14 cellular contexts compared by ENCODE assay signal in the genomic region with DNA sequence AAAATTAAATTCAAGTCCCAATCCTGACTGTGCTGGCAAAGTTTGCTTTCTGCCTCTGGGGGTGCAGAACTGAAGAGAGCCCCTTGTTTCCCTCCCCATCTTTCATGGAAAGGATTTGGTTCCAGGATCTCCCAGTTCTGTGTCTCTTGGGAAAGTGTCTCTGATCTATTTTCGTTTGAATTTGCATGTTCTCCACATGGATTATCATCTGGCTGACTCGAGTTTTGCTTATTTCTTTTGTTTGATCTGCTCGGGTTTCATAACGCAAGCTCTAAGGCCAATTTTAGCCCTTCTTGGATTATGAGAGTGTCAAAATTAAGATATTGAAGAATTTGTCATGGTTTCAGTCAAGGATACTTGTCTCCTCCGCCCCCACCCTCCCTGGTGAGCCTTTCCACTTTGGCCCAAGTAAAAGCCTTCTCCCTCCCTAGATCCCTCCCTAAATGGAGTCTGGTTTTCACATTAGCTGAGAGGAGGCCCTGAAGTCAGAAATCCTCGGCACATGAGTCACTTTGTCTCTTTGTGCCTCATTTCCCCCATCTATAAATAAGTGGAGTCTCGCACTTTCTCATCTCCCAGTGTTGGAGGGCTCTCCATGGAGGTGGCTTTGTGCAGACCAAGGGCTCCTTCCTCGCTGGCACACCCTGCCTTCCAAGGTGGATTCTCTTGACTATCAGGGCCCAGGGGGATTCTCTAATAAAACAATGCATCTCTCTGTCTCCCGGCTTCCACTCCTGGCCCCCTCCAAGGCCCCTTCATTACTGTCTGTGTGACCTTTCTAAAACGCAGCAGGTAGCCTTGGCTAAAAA. TPM values are rescaled to one million over a fixed set of nuclear protein-coding genes. Genes with fewer than 3 reads are reported as not detected.
DNase-seq lines count a peak whose midpoint lies in the region; ATAC-seq and TF ChIP-seq lines count a peak whose summit lies in the region.
"Had no signal": no experiment of that assay in that cellular context is flagged by ENCODE, and none has a peak within 500 bp of the region (broad histone marks: within the 10 kb centered on the region; RNA-seq: fewer than 3 reads in every experiment).

No MANE protein-coding gene starts in this region.

- ATAC-seq in psoas muscle: peak; percentile 23 to 81 (median 58)
- no peak for ATAC-seq in activated T-cell treated with anti-CD3 and anti-CD28 coated beads, Interleukin-2, amount 50 U/mL, for 72 hours (replicated peaks in 1 of 2)
- ATAC-seq: WTC11 had no signal

- TF ChIP-seq CTCF in fibroblast of pulmonary artery (IDR thresholded peaks at IDR 0.05; ENCODE audit: low read length, missing control alignments) (no peak), psoas muscle (IDR thresholded peaks at IDR 0.05) (no peak), colonic mucosa (IDR thresholded peaks at IDR 0.05) (no peak)

- no peak overlapping the region for H3K4me3 ChIP-seq in fibroblast of pulmonary artery (replicated peaks; ENCODE audit: low read depth, low read length)
- no peak overlapping the region for H3K4me3 ChIP-seq in psoas muscle
- H3K4me3 ChIP-seq in colonic mucosa: no peak overlapping the region
- H3K4me3 ChIP-seq: cardiac muscle cell had no signal

- intact Hi-C loops in psoas muscle (cut with DNase I): no loop called here
- intact Hi-C loops in colonic mucosa (cut with DNase I): no loop called here

- H3K9me3 Mint-ChIP-seq in activated T-cell treated with anti-CD3 and anti-CD28 coated beads, Interleukin-2, amount 50 U/mL, for 72 hours: peaks cover 2 to 4% of the 10 kb centered on the region in 2 donors
- H3K9me3 Mint-ChIP-seq: WTC11 had no signal

- H3K4me1 ChIP-seq in psoas muscle: peaks cover 50% of the 10 kb centered on the region
- no peaks in the 10 kb centered on the region for H3K4me1 ChIP-seq in colonic mucosa

- H3K9me3 ChIP-seq in psoas muscle (no peaks in the 10 kb centered on the region), colonic mucosa (no peaks in the 10 kb centered on the region)

- H3K4me3 Mint-ChIP-seq in activated T-cell treated with anti-CD3 and anti-CD28 coated beads, Interleukin-2, amount 50 U/mL, for 72 hours: no peak overlapping the region
- H3K4me3 Mint-ChIP-seq: WTC11 had no signal

- peaks cover 0 to 4% of the 10 kb centered on the region in 2 donors for H3K36me3 Mint-ChIP-seq in activated T-cell treated with anti-CD3 and anti-CD28 coated beads, Interleukin-2, amount 50 U/mL, for 72 hours (ENCODE audit: insufficient read depth in 2 of 2)
- H3K36me3 Mint-ChIP-seq: WTC11 had no signal

- H3K36me3 ChIP-seq in psoas muscle (ENCODE audit: insufficient read depth in 1 of 2, low read depth in 1 of 2) (no peaks in the 10 kb centered on the region), colonic mucosa (no peaks in the 10 kb centered on the region)
- H3K36me3 ChIP-seq: cardiac muscle cell had no signal

- DNase-seq in EL (peak; percentile 55), RPMI7951 (ENCODE audit: low read depth) (peak; percentile 54), fibroblast of pulmonary artery (ENCODE audit: low read depth) (peak; percentile 10), psoas muscle (no peak), colonic mucosa (no peak), NOMO-1 treated with dmso at 0.1 percent for 144 hours (lab: John Stamatoyannopoulos, UW; ENCODE audit: unreplicated experiment) (no peak)
- no peak for DNase-seq in activated T-cell treated with anti-CD3 and anti-CD28 coated beads, Interleukin-2, amount 50 U/mL, for 72 hours
- DNase-seq: activated naive CD4-positive, alpha-beta T cell treated with anti-CD3 and anti-CD28 coated beads, Interleukin-2, amount 50 U/mL, for 16 hours; GOT3; hypothalamus; stimulated activated naive CD8-positive, alpha-beta T cell treated with anti-CD3 and anti-CD28 coated beads, Interleukin-15, Interleukin-2, amounts not matched to agents 100 U/mL and 50 U/mL, for 24 hours had no signal

- H3K9ac ChIP-seq in colonic mucosa (ENCODE audit: low read depth in 2 of 2, low read length in 2 of 2): no peak overlapping the region

- peaks cover 20% of the 10 kb centered on the region for H3K27me3 Mint-ChIP-seq in activated T-cell treated with anti-CD3 and anti-CD28 coated beads, Interleukin-2, amount 50 U/mL, for 72 hours (ENCODE audit: low read depth)

- H3K27ac Mint-ChIP-seq in activated T-cell treated with anti-CD3 and anti-CD28 coated beads, Interleukin-2, amount 50 U/mL, for 72 hours: no peak overlapping the region
- H3K27ac Mint-ChIP-seq: WTC11 had no signal

- H3K27ac ChIP-seq in psoas muscle (peak overlapping the region; percentile 50), colonic mucosa (no peak overlapping the region)
- H3K27ac ChIP-seq: cardiac muscle cell, HL-60 had no signal

- WGBS in psoas muscle, 3 donors: 40 to 52% (median 43%) methylated on average over 10 of the region's 10 CpGs

- H3K27me3 ChIP-seq in psoas muscle (ENCODE audit: insufficient read depth in 3 of 3, low read length in 2 of 3) (no peaks in the 10 kb centered on the region), colonic mucosa (no peaks in the 10 kb centered on the region)
- H3K27me3 ChIP-seq: cardiac muscle cell had no signal

- H3K4me1 Mint-ChIP-seq in activated T-cell treated with anti-CD3 and anti-CD28 coated beads, Interleukin-2, amount 50 U/mL, for 72 hours (ENCODE audit: low read depth): peaks cover 27% of the 10 kb centered on the region
- H3K4me1 Mint-ChIP-seq: WTC11 had no signal

RNA-seq across cellular contexts. Expression of a gene that starts 17.3 kb away (rescaled TPM):
- 0.59 and 0.72 TPM in 2 replicates for total RNA-seq in RPMI7951 (2014; rRNA removed; shearing (Covaris generic))
- total RNA-seq in psoas muscle: 10 to 100 TPM in 1 of 4 donors, 1 to 10 TPM in 3; 4.8 to 11.1 (median 7.9) TPM
- polyA plus RNA-seq in psoas muscle: 1 to 10 TPM; 1.3 to 5.6 (median 3.0) TPM
- 1 to 10 TPM in 1 of 2 donors, under 1 TPM in 1; 0.60 to 1.8 TPM for total RNA-seq in activated T-cell treated with anti-CD3 and anti-CD28 coated beads, Interleukin-2, amount 50 U/mL, for 72 hours
- 1 to 10 TPM in 1 of 2 donors, under 1 TPM in 1; 0.94 to 1.2 TPM for total RNA-seq in colonic mucosa

Comparison
In these comparisons a context has a peak if more than half of its experiments do, and no peak if none do; other contexts are left out.
1. DNase-seq: peak in EL (single experiment), RPMI7951 (single experiment) and fibroblast of pulmonary artery (single experiment); none in psoas muscle (0 of 2), activated T-cell treated with anti-CD3 and anti-CD28 coated beads, Interleukin-2, amount 50 U/mL, for 72 hours (0 of 2), colonic mucosa (single experiment) and NOMO-1 treated with dmso at 0.1 percent for 144 hours (single experiment).
2. ATAC-seq: peak in psoas muscle (4 of 4); none in activated T-cell treated with anti-CD3 and anti-CD28 coated beads, Interleukin-2, amount 50 U/mL, for 72 hours (0 of 2).